14 cellular contexts compared by ENCODE assay signal in the genomic region with DNA sequence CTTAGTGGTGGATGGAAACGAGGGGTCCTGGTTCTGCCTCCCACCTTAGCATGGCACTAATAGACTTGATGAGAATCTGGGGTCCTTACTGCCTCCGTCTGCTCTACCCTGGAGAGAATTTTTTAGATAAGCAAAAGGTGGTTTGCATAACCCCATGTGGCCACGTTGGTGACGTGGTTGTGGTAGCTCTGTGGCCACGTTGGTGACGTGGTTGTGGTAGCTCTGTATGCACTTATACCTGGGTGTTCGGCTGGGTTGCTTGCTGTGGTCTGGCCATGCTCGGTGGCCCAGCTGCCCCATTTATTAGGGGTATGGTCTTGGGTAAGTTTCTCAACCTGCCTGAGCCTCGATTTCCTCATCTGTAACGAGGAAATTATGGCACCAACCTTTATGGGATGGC. TPM values are rescaled to one million over a fixed set of nuclear protein-coding genes. Genes with fewer than 3 reads are reported as not detected.
DNase-seq lines count a peak whose midpoint lies in the region; ATAC-seq, FAIRE-seq and TF ChIP-seq lines count a peak whose summit lies in the region.
"Had no signal": no experiment of that assay in that cellular context is flagged by ENCODE, and none has a peak within 500 bp of the region (broad histone marks: within the 10 kb centered on the region; RNA-seq: fewer than 3 reads in every experiment).

No MANE protein-coding gene starts in this region.

- ATAC-seq in HepG2 (no peak), right lobe of liver (no peak), lower lobe of right lung (no peak)
- peak; percentile 68 for ATAC-seq in activated CD8-positive, alpha-beta T cell treated with anti-CD3 and anti-CD28 coated beads for 36 hours
- ATAC-seq in stimulated activated naive CD8-positive, alpha-beta T cell treated with anti-CD3 and anti-CD28 coated beads, Interleukin-15, amount 100 ng/mL, for 72 hours: peak; percentile 91
- ATAC-seq: left cardiac atrium, WTC11 had no signal

- no peaks in the 10 kb centered on the region for H3K36me3 Mint-ChIP-seq in activated CD8-positive, alpha-beta T cell treated with anti-CD3 and anti-CD28 coated beads for 36 hours (ENCODE audit: low read depth)
- no peaks in the 10 kb centered on the region for H3K36me3 Mint-ChIP-seq in osteocyte (ENCODE audit: unreplicated experiment)
- H3K36me3 Mint-ChIP-seq: brain, neural progenitor cell, WTC11 had no signal

- H3K27ac ChIP-seq in HepG2 (ENCODE audit: extremely low read length, insufficient read depth, low read length) (no peak overlapping the region), right lobe of liver (no peak overlapping the region), lower lobe of right lung (no peak overlapping the region)
- H3K27ac ChIP-seq: neural progenitor cell had no signal

- no peaks in the 10 kb centered on the region for H4K20me1 ChIP-seq in HepG2 (ENCODE audit: insufficient read depth, low read length)

- peaks cover 28% of the 10 kb centered on the region for H3K4me1 Mint-ChIP-seq in activated CD8-positive, alpha-beta T cell treated with anti-CD3 and anti-CD28 coated beads for 36 hours (ENCODE audit: low read depth)
- H3K4me1 Mint-ChIP-seq in stimulated activated naive CD8-positive, alpha-beta T cell treated with anti-CD3 and anti-CD28 coated beads, Interleukin-15, amount 100 ng/mL, for 72 hours: peaks cover 53% of the 10 kb centered on the region
- H3K4me1 Mint-ChIP-seq in osteocyte (ENCODE audit: unreplicated experiment): peaks cover 25% of the 10 kb centered on the region
- H3K4me1 Mint-ChIP-seq: brain had no signal

- 95% methylated on average over 10 of the region's 10 CpGs for WGBS in HepG2 (ENCODE audit: low lambda C conversion rate)
- WGBS in right lobe of liver (ENCODE audit: insufficient coverage, low coverage, low lambda C conversion rate, missing lambda C conversion rate): 79% methylated on average over 4 of the region's 10 CpGs

- no peaks in the 10 kb centered on the region for H3K9me3 Mint-ChIP-seq in activated CD8-positive, alpha-beta T cell treated with anti-CD3 and anti-CD28 coated beads for 36 hours
- H3K9me3 Mint-ChIP-seq in stimulated activated naive CD8-positive, alpha-beta T cell treated with anti-CD3 and anti-CD28 coated beads, Interleukin-15, amount 100 ng/mL, for 72 hours: no peaks in the 10 kb centered on the region
- H3K9me3 Mint-ChIP-seq in osteocyte (ENCODE audit: unreplicated experiment): no peaks in the 10 kb centered on the region
- H3K9me3 Mint-ChIP-seq: brain, neural progenitor cell, WTC11 had no signal

- peaks cover 0 to 1% of the 10 kb centered on the region in 2 experiments; a peak in 1 of 5 replicates for H3K36me3 ChIP-seq in HepG2 (replicated peaks in 1 of 2; ENCODE audit: control insufficient read depth in 1 of 2, insufficient read depth in 2 of 2, low read length in 2 of 2)
- H3K36me3 ChIP-seq in right lobe of liver: no peaks in the 10 kb centered on the region
- no peaks in the 10 kb centered on the region for H3K36me3 ChIP-seq in lower lobe of right lung
- H3K36me3 ChIP-seq: neural progenitor cell had no signal

- H3K9ac ChIP-seq in HepG2 (ENCODE audit: insufficient read depth, low read depth, low read length): no peak overlapping the region
- H3K9ac ChIP-seq: neural progenitor cell had no signal

- POLR2A ChIA-PET in HepG2 (lab: Yijun Ruan, JAX): interaction anchor here (0.8 to 3.2 kb wide), 2 partner anchors 19 to 23 kb away, joined by 3 to 14 read pairs; no protein-coding TSS in a partner anchor
- POLR2A ChIA-PET in activated CD8-positive, alpha-beta T cell treated with anti-CD3 and anti-CD28 coated beads for 36 hours (lab: Charles Lee): interaction anchor here (0.6 kb wide), 1 partner anchor 30 kb away, joined by 8 read pairs; no protein-coding TSS in a partner anchor

- BruUV-seq in HepG2 (replicated peaks; lab: Mats Ljungman, UMichigan): no TSS peak

- H3K4me3 Mint-ChIP-seq in activated CD8-positive, alpha-beta T cell treated with anti-CD3 and anti-CD28 coated beads for 36 hours: no peak overlapping the region
- peak overlapping the region in 1 of 2 donors; percentile 18 for H3K4me3 Mint-ChIP-seq in stimulated activated naive CD8-positive, alpha-beta T cell treated with anti-CD3 and anti-CD28 coated beads, Interleukin-15, amount 100 ng/mL, for 72 hours
- H3K4me3 Mint-ChIP-seq in osteocyte (ENCODE audit: unreplicated experiment): no peak overlapping the region
- H3K4me3 Mint-ChIP-seq: brain, neural progenitor cell, WTC11 had no signal

- peaks cover 6% of the 10 kb centered on the region for H3K79me2 ChIP-seq in HepG2 (ENCODE audit: insufficient read depth, low read length)

- H3K4me3 ChIP-seq in HepG2 (replicated peaks in 1 of 3; ENCODE audit: insufficient read depth in 1 of 3, low read depth in 2 of 3, low read length in 3 of 3) (no peak overlapping the region), right lobe of liver (no peak overlapping the region), lower lobe of right lung (no peak overlapping the region)
- H3K4me3 ChIP-seq: neural progenitor cell had no signal

- TF ChIP-seq EP300 in HepG2 (IDR thresholded peaks at IDR 0.05; ENCODE audit: low read depth in 2 of 2, low read length in 2 of 2) (no peak), HepG2 (CRISPR knock-in tag; IDR thresholded peaks at IDR 0.05; ENCODE audit: borderline replicate concordance) (no peak)

- peak overlapping the region; percentile 32 for H3K27ac Mint-ChIP-seq in activated CD8-positive, alpha-beta T cell treated with anti-CD3 and anti-CD28 coated beads for 36 hours
- H3K27ac Mint-ChIP-seq in stimulated activated naive CD8-positive, alpha-beta T cell treated with anti-CD3 and anti-CD28 coated beads, Interleukin-15, amount 100 ng/mL, for 72 hours: peak overlapping the region in 1 of 2 donors; percentile 59
- no peak overlapping the region for H3K27ac Mint-ChIP-seq in osteocyte (ENCODE audit: unreplicated experiment)
- H3K27ac Mint-ChIP-seq: brain, neural progenitor cell, WTC11 had no signal

- DNase-seq in HepG2 (ENCODE audit: low spot score) (no peak), right lobe of liver (no peak), lower lobe of right lung (no peak), NCI-H2107 (lab: John Stamatoyannopoulos, UW) (no peak), osteocyte (ENCODE audit: extremely low spot score, unreplicated experiment) (no peak)
- peak; percentile 86 for DNase-seq in activated CD8-positive, alpha-beta T cell treated with anti-CD3 and anti-CD28 coated beads for 36 hours
- DNase-seq in central memory CD4-positive, alpha-beta T cell: peak; percentile 62
- peak; percentile 78 to 79 for DNase-seq in stimulated activated naive CD8-positive, alpha-beta T cell treated with anti-CD3 and anti-CD28 coated beads, Interleukin-15, amount 100 ng/mL, for 72 hours
- DNase-seq: left cardiac atrium had no signal

- no peaks in the 10 kb centered on the region for H3K9me3 ChIP-seq in HepG2 (ENCODE audit: low read length)
- H3K9me3 ChIP-seq in right lobe of liver: no peaks in the 10 kb centered on the region
- no peaks in the 10 kb centered on the region for H3K9me3 ChIP-seq in lower lobe of right lung

- in situ Hi-C loops in HepG2 (cut with HindIII; ENCODE audit: extremely low pct_ligation_motif_present, low pct_unique_long_range_greater_than_20kb): no loop called here

- H3K27me3 Mint-ChIP-seq in activated CD8-positive, alpha-beta T cell treated with anti-CD3 and anti-CD28 coated beads for 36 hours: no peaks in the 10 kb centered on the region
- no peaks in the 10 kb centered on the region for H3K27me3 Mint-ChIP-seq in stimulated activated naive CD8-positive, alpha-beta T cell treated with anti-CD3 and anti-CD28 coated beads, Interleukin-15, amount 100 ng/mL, for 72 hours
- H3K27me3 Mint-ChIP-seq in osteocyte (ENCODE audit: unreplicated experiment): no peaks in the 10 kb centered on the region
- H3K27me3 Mint-ChIP-seq: brain had no signal

- TF ChIP-seq POLR2A in HepG2 (IDR thresholded peaks at IDR 0.05; ENCODE audit: insufficient read depth in 1 of 2, low read depth in 2 of 2, low read length in 2 of 2) (peak in 1 of 2 experiments; percentile 29; a peak in 1 of 4 replicates), right lobe of liver (IDR thresholded peaks at IDR 0.05) (no peak)

- H3K27me3 ChIP-seq in HepG2 (ENCODE audit: control insufficient read depth in 1 of 2, insufficient read depth in 2 of 2, low read length in 2 of 2) (no peaks in the 10 kb centered on the region), right lobe of liver (no peaks in the 10 kb centered on the region), lower lobe of right lung (ENCODE audit: low read depth) (no peaks in the 10 kb centered on the region)
- H3K27me3 ChIP-seq: neural progenitor cell had no signal

- H2AFZ ChIP-seq in HepG2 (ENCODE audit: low read length): no peak overlapping the region
- H2AFZ ChIP-seq: neural progenitor cell had no signal

- H3K4me1 ChIP-seq in HepG2 (ENCODE audit: insufficient read depth, low read length) (peaks cover 57% of the 10 kb centered on the region), right lobe of liver (peaks cover 0 to 15% (median 3%) of the 10 kb centered on the region in 4 donors), lower lobe of right lung (peaks cover 16% of the 10 kb centered on the region)
- H3K4me1 ChIP-seq: neural progenitor cell had no signal

- no peak for TF ChIP-seq CTCF in HepG2 (CRISPR knock-in tag; IDR thresholded peaks at IDR 0.05)
- no peak for TF ChIP-seq CTCF in right lobe of liver (IDR thresholded peaks at IDR 0.05)
- no peak for TF ChIP-seq CTCF in activated CD8-positive, alpha-beta T cell treated with anti-CD3 and anti-CD28 coated beads for 36 hours (IDR thresholded peaks at IDR 0.05)
- no peak for TF ChIP-seq CTCF in lower lobe of right lung (IDR thresholded peaks at IDR 0.05)
- no peak for TF ChIP-seq CTCF in osteocyte (IDR thresholded peaks at IDR 0.05)

- no peak for FAIRE-seq in HepG2 (lab: Jason Lieb, UNC)
- FAIRE-seq: endometrium, G401.6 had no signal

- TF ChIP-seq RAD21 in HepG2 (CRISPR knock-in tag; IDR thresholded peaks at IDR 0.05): no peak

- intact Hi-C loops in HepG2 (cut with micrococcal nuclease; ENCODE audit: unreplicated experiment): no loop called here
- intact Hi-C loops in right lobe of liver (cut with DNase I): no loop called here
- intact Hi-C loops in activated CD8-positive, alpha-beta T cell treated with anti-CD3 and anti-CD28 coated beads for 36 hours (cut with micrococcal nuclease): no loop called here
- intact Hi-C loops in lower lobe of right lung (cut with DNase I): no loop called here

- CTCF ChIA-PET in HepG2 (lab: Yijun Ruan, JAX; ENCODE audit: low intra/inter-chr PET ratio, low total read pairs): no interaction called here
- CTCF ChIA-PET in activated CD8-positive, alpha-beta T cell treated with anti-CD3 and anti-CD28 coated beads for 36 hours (lab: Charles Lee): interaction anchor here (0.9 to 1.7 kb wide), 3 partner anchors 19 to 141 kb away, joined by 3 to 5 read pairs (median 5); no protein-coding TSS in a partner anchor

- H3K4me2 ChIP-seq in HepG2 (ENCODE audit: low read depth, low read length): no peak overlapping the region
- H3K4me2 ChIP-seq: neural progenitor cell had no signal

RNA-seq across cellular contexts. Expression of gene SPIRE2, which starts 13.0 kb away (rescaled TPM):
- total RNA-seq in HepG2 (2016; rRNA removed; fragmentation: Illumina TruSeq; extraction: Trizol): 7.6 and 13.3 TPM in 2 replicates
- total RNA-seq in HepG2 (2016; cell fraction: cytosol; rRNA removed; fragmentation: Illumina TruSeq; extraction: Trizol; ENCODE audit: low read depth): 7.4 and 7.6 TPM in 2 replicates
- 6.9 and 15.0 TPM in 2 replicates for total RNA-seq in HepG2 (2016; cell fraction: insoluble cytoplasmic fraction; rRNA removed; fragmentation: Illumina TruSeq; extraction: Trizol)
- 13.7 and 13.8 TPM in 2 replicates for total RNA-seq in HepG2 (2016; cell fraction: membrane; rRNA removed; fragmentation: Illumina TruSeq; extraction: Trizol)
- total RNA-seq in HepG2 (2016; cell fraction: nucleus; rRNA removed; fragmentation: Illumina TruSeq; extraction: Trizol): 16.9 and 26.9 TPM in 2 replicates
- polyA plus RNA-seq in HepG2 (2011; rRNA removed): 37.5 and 55.7 TPM in 2 replicates
- polyA plus RNA-seq in HepG2 (2011; cell fraction: cytosol; rRNA removed): 29.8 and 35.9 TPM in 2 replicates
- polyA plus RNA-seq in HepG2 (2011; cell fraction: nucleus; rRNA removed): 186 and 193 TPM in 2 replicates
- polyA plus RNA-seq in HepG2 (2012): 30.1 and 41.7 TPM in 2 replicates
- polyA plus RNA-seq in HepG2 (2016; cell fraction: cytosol; fragmentation: Illumina TruSeq; extraction: Trizol; ENCODE audit: low read depth): 5.5 and 5.7 TPM in 2 replicates
- polyA plus RNA-seq in HepG2 (2016; cell fraction: insoluble cytoplasmic fraction; fragmentation: Illumina TruSeq; extraction: Trizol; ENCODE audit: low read depth): 9.8 and 12.7 TPM in 2 replicates
- 11.2 and 11.5 TPM in 2 replicates for polyA plus RNA-seq in HepG2 (2016; cell fraction: membrane; fragmentation: Illumina TruSeq; extraction: Trizol; ENCODE audit: low read depth)
- polyA plus RNA-seq in HepG2 (2016; cell fraction: nucleus; fragmentation: Illumina TruSeq; extraction: Trizol; ENCODE audit: insufficient read depth, low read depth): 72.0 and 77.2 TPM in 2 replicates
- 39.8 and 51.7 TPM in 2 replicates for polyA minus RNA-seq in HepG2 (2011; rRNA and poly(A)+ RNA removed; ENCODE audit: low replicate concordance)
- polyA minus RNA-seq in HepG2 (2011; cell fraction: cytosol; rRNA and poly(A)+ RNA removed): 21.2 and 22.1 TPM in 2 replicates
- polyA minus RNA-seq in HepG2 (2011; cell fraction: nucleus; rRNA and poly(A)+ RNA removed): 47.1 and 54.0 TPM in 2 replicates
- 1 to 10 TPM; 4.8 to 7.8 (median 6.1) TPM for total RNA-seq in right lobe of liver
- total RNA-seq in activated CD8-positive, alpha-beta T cell treated with anti-CD3 and anti-CD28 coated beads for 36 hours: under 1 TPM; 0.27 to 0.29 TPM
- 15.8 TPM for total RNA-seq in lower lobe of right lung
- total RNA-seq in osteocyte: 4.1 and 4.6 TPM in 2 replicates

RNA-seq across cellular contexts. Expression of gene FANCA, which starts 24.8 kb away (rescaled TPM):
- total RNA-seq in HepG2 (2016; rRNA removed; fragmentation: Illumina TruSeq; extraction: Trizol) (45.7 and 106 TPM in 2 replicates), right lobe of liver (10 to 100 TPM in 1 of 6 experiments, 1 to 10 TPM in 5; 4.5 to 12.7 (median 8.3) TPM), lower lobe of right lung (7.9 TPM), osteocyte (14.6 and 14.7 TPM in 2 replicates)
- 46.6 and 48.3 TPM in 2 replicates for total RNA-seq in HepG2 (2016; cell fraction: cytosol; rRNA removed; fragmentation: Illumina TruSeq; extraction: Trizol; ENCODE audit: low read depth)
- 43.7 and 101 TPM in 2 replicates for total RNA-seq in HepG2 (2016; cell fraction: insoluble cytoplasmic fraction; rRNA removed; fragmentation: Illumina TruSeq; extraction: Trizol)
- 27.1 and 30.3 TPM in 2 replicates for total RNA-seq in HepG2 (2016; cell fraction: membrane; rRNA removed; fragmentation: Illumina TruSeq; extraction: Trizol)
- total RNA-seq in HepG2 (2016; cell fraction: nucleus; rRNA removed; fragmentation: Illumina TruSeq; extraction: Trizol): 179 and 193 TPM in 2 replicates
- 77.9 and 88.0 TPM in 2 replicates for polyA plus RNA-seq in HepG2 (2011; rRNA removed)
- polyA plus RNA-seq in HepG2 (2011; cell fraction: cytosol; rRNA removed): 20.9 and 33.5 TPM in 2 replicates
- 552 and 945 TPM in 2 replicates for polyA plus RNA-seq in HepG2 (2011; cell fraction: nucleus; rRNA removed)
- 51.2 and 57.6 TPM in 2 replicates for polyA plus RNA-seq in HepG2 (2012)
- polyA plus RNA-seq in HepG2 (2016; cell fraction: cytosol; fragmentation: Illumina TruSeq; extraction: Trizol; ENCODE audit: low read depth): 6.7 and 7.8 TPM in 2 replicates
- polyA plus RNA-seq in HepG2 (2016; cell fraction: insoluble cytoplasmic fraction; fragmentation: Illumina TruSeq; extraction: Trizol; ENCODE audit: low read depth): 40.2 and 46.3 TPM in 2 replicates
- 13.5 and 16.8 TPM in 2 replicates for polyA plus RNA-seq in HepG2 (2016; cell fraction: membrane; fragmentation: Illumina TruSeq; extraction: Trizol; ENCODE audit: low read depth)
- 471 and 532 TPM in 2 replicates for polyA plus RNA-seq in HepG2 (2016; cell fraction: nucleus; fragmentation: Illumina TruSeq; extraction: Trizol; ENCODE audit: insufficient read depth, low read depth)
- 118 and 216 TPM in 2 replicates for polyA minus RNA-seq in HepG2 (2011; rRNA and poly(A)+ RNA removed; ENCODE audit: low replicate concordance)
- 14.8 and 19.6 TPM in 2 replicates for polyA minus RNA-seq in HepG2 (2011; cell fraction: cytosol; rRNA and poly(A)+ RNA removed)
- polyA minus RNA-seq in HepG2 (2011; cell fraction: nucleus; rRNA and poly(A)+ RNA removed): 151 and 196 TPM in 2 replicates
- 100 to 1,000 TPM in 1 of 2 experiments, 10 to 100 TPM in 1; 95.5 to 100 TPM for total RNA-seq in activated CD8-positive, alpha-beta T cell treated with anti-CD3 and anti-CD28 coated beads for 36 hours

RNA-seq across cellular contexts. Expression of gene TCF25, which starts 32.1 kb away (rescaled TPM):
- total RNA-seq in HepG2 (2016; rRNA removed; fragmentation: Illumina TruSeq; extraction: Trizol): 98.4 and 138 TPM in 2 replicates
- total RNA-seq in HepG2 (2016; cell fraction: cytosol; rRNA removed; fragmentation: Illumina TruSeq; extraction: Trizol; ENCODE audit: low read depth): 70.6 and 87.2 TPM in 2 replicates
- total RNA-seq in HepG2 (2016; cell fraction: insoluble cytoplasmic fraction; rRNA removed; fragmentation: Illumina TruSeq; extraction: Trizol): 75.7 and 144 TPM in 2 replicates
- total RNA-seq in HepG2 (2016; cell fraction: membrane; rRNA removed; fragmentation: Illumina TruSeq; extraction: Trizol): 50.6 and 58.6 TPM in 2 replicates
- total RNA-seq in HepG2 (2016; cell fraction: nucleus; rRNA removed; fragmentation: Illumina TruSeq; extraction: Trizol): 110 and 124 TPM in 2 replicates
- polyA plus RNA-seq in HepG2 (2011; rRNA removed): 206 and 274 TPM in 2 replicates
- polyA plus RNA-seq in HepG2 (2011; cell fraction: cytosol; rRNA removed): 65.2 and 80.6 TPM in 2 replicates
- polyA plus RNA-seq in HepG2 (2011; cell fraction: nucleus; rRNA removed): 1,625 and 1,754 TPM in 2 replicates
- 188 and 209 TPM in 2 replicates for polyA plus RNA-seq in HepG2 (2012)
- polyA plus RNA-seq in HepG2 (2016; cell fraction: cytosol; fragmentation: Illumina TruSeq; extraction: Trizol; ENCODE audit: low read depth): 17.8 and 22.1 TPM in 2 replicates
- 69.5 and 77.6 TPM in 2 replicates for polyA plus RNA-seq in HepG2 (2016; cell fraction: insoluble cytoplasmic fraction; fragmentation: Illumina TruSeq; extraction: Trizol; ENCODE audit: low read depth)
- 24.7 and 32.6 TPM in 2 replicates for polyA plus RNA-seq in HepG2 (2016; cell fraction: membrane; fragmentation: Illumina TruSeq; extraction: Trizol; ENCODE audit: low read depth)
- polyA plus RNA-seq in HepG2 (2016; cell fraction: nucleus; fragmentation: Illumina TruSeq; extraction: Trizol; ENCODE audit: insufficient read depth, low read depth): 312 and 330 TPM in 2 replicates
- 107 and 121 TPM in 2 replicates for polyA minus RNA-seq in HepG2 (2011; rRNA and poly(A)+ RNA removed; ENCODE audit: low replicate concordance)
- polyA minus RNA-seq in HepG2 (2011; cell fraction: cytosol; rRNA and poly(A)+ RNA removed): 35.2 and 43.3 TPM in 2 replicates
- polyA minus RNA-seq in HepG2 (2011; cell fraction: nucleus; rRNA and poly(A)+ RNA removed): 166 and 179 TPM in 2 replicates
- 10 to 100 TPM; 66.6 to 91.6 (median 77.9) TPM for total RNA-seq in right lobe of liver
- total RNA-seq in activated CD8-positive, alpha-beta T cell treated with anti-CD3 and anti-CD28 coated beads for 36 hours: 100 to 1,000 TPM; 138 to 149 TPM
- 152 TPM for total RNA-seq in lower lobe of right lung
- total RNA-seq in osteocyte: 251 and 267 TPM in 2 replicates

Comparison
In these comparisons a context has a peak if more than half of its experiments do, and no peak if none do; other contexts are left out.
1. ATAC-seq: peak in activated CD8-positive, alpha-beta T cell treated with anti-CD3 and anti-CD28 coated beads for 36 hours (single experiment) and stimulated activated naive CD8-positive, alpha-beta T cell treated with anti-CD3 and anti-CD28 coated beads, Interleukin-15, amount 100 ng/mL, for 72 hours (single experiment); none in HepG2 (single experiment), right lobe of liver (0 of 4) and lower lobe of right lung (0 of 2).
2. DNase-seq: peak in activated CD8-positive, alpha-beta T cell treated with anti-CD3 and anti-CD28 coated beads for 36 hours (single experiment), central memory CD4-positive, alpha-beta T cell (single experiment) and stimulated activated naive CD8-positive, alpha-beta T cell treated with anti-CD3 and anti-CD28 coated beads, Interleukin-15, amount 100 ng/mL, for 72 hours (2 of 2); none in HepG2 (single experiment), right lobe of liver (0 of 3), lower lobe of right lung (single experiment), NCI-H2107 (single experiment) and osteocyte (single experiment).